ENCODE assay signal across 22 cellular contexts in the genomic region with DNA sequence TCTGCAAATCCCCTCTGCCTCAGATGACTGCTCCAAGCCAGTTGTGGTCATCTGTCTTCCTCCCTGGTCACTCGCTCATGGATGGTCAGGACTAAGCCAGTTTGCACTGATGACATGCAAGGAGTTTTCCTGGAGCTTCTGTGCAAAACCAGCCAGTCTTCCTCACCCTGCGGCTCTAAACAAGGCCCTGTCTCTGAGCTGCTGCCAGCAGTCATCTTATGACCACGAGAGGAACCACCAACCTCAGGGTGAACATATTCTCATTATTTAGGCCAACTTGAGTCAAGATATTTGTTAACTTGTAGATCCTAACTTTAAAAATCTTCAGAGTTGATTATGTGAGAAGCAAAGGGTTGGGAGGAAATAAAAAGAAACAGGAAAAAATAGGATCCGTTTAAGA.
A peak's percentile ranks its signal among the peaks of the same experiment; 100 is the strongest.
DNase-seq lines count a peak whose midpoint lies in the region; ATAC-seq and TF ChIP-seq lines count a peak whose summit lies in the region.
"Had no signal": no experiment of that assay in that cellular context is flagged by ENCODE, and none has a peak within 500 bp of the region (broad histone marks: within the 10 kb centered on the region; RNA-seq: fewer than 3 reads in every experiment).

No MANE protein-coding gene starts in this region.

- no peak overlapping the region for H3K4me3 Mint-ChIP-seq in CD4-positive, alpha-beta T cell
- peak overlapping the region in 1 of 3 donors; percentile 48 for H3K4me3 Mint-ChIP-seq in T-cell
- H3K4me3 Mint-ChIP-seq: GM23338 had no signal

- H3K27ac ChIP-seq in CD4-positive, alpha-beta T cell (ENCODE audit: low read depth, low read length) = no peak overlapping the region
- H3K27ac ChIP-seq: breast epithelium, esophagus squamous epithelium, gastrocnemius medialis, neutrophil, psoas muscle, suprapubic skin had no signal

- H3K4me1 ChIP-seq in mucosa of descending colon (ENCODE audit: low read depth) = no peaks in the 10 kb centered on the region
- H3K4me1 ChIP-seq: breast epithelium, esophagus squamous epithelium, gastrocnemius medialis, psoas muscle, suprapubic skin had no signal

- ATAC-seq in CD4-positive, alpha-beta T cell (ENCODE audit: poor library complexity) = no peak
- ATAC-seq in T-cell (replicated peaks in 1 of 4) (no peak), mucosa of descending colon (peak; percentile 23), GM21423 (IDR thresholded peaks at IDR 0.05; ENCODE audit: unreplicated experiment) (no peak), GM18505 (IDR thresholded peaks at IDR 0.05; ENCODE audit: unreplicated experiment) (no peak), HG02678 (IDR thresholded peaks at IDR 0.05; ENCODE audit: unreplicated experiment) (no peak)
- ATAC-seq: gastrocnemius medialis, GM23338, left ventricle myocardium superior, psoas muscle had no signal

- peaks cover 3% of the 10 kb centered on the region for H3K36me3 Mint-ChIP-seq in CD4-positive, alpha-beta T cell (ENCODE audit: low read depth)
- H3K36me3 Mint-ChIP-seq in T-cell = no peaks in the 10 kb centered on the region

- TF ChIP-seq POLR2A in GM18505 (IDR thresholded peaks at IDR 0.05; ENCODE audit: borderline replicate concordance, extremely low read depth, insufficient read depth, insufficient read length) = no peak

- peaks cover 86% of the 10 kb centered on the region for H3K4me1 Mint-ChIP-seq in CD4-positive, alpha-beta T cell (ENCODE audit: low read depth)
- H3K4me1 Mint-ChIP-seq in T-cell = peaks cover 55 to 81% (median 78%) of the 10 kb centered on the region in 3 donors
- H3K4me1 Mint-ChIP-seq: GM23338 had no signal

- intact Hi-C loops in CD4-positive, alpha-beta T cell (cut with DNase I, micrococcal nuclease) = no loop called here
- intact Hi-C loops in mucosa of descending colon (cut with DNase I, micrococcal nuclease) = no loop called here

- H3K9me3 ChIP-seq in CD4-positive, alpha-beta T cell (ENCODE audit: control insufficient read depth, low read length) = no peaks in the 10 kb centered on the region
- H3K9me3 ChIP-seq in mucosa of descending colon = no peaks in the 10 kb centered on the region
- H3K9me3 ChIP-seq: breast epithelium, esophagus squamous epithelium, gastrocnemius medialis, neutrophil, psoas muscle, suprapubic skin had no signal

- POLR2A ChIA-PET in CD4-positive, alpha-beta T cell (lab: Charles Lee) = no interaction called here
- POLR2A ChIA-PET in T-cell (lab: Charles Lee) = no interaction called here

- H3K4me3 ChIP-seq in mucosa of descending colon = no peak overlapping the region
- H3K4me3 ChIP-seq: breast epithelium, esophagus squamous epithelium, gastrocnemius medialis, GM23338, psoas muscle, suprapubic skin had no signal

- H3K27ac Mint-ChIP-seq in CD4-positive, alpha-beta T cell = peak overlapping the region; percentile 7
- peak overlapping the region; percentile 66 to 73 for H3K27ac Mint-ChIP-seq in T-cell
- H3K27ac Mint-ChIP-seq: GM23338 had no signal

- H3K36me3 ChIP-seq in mucosa of descending colon (ENCODE audit: low read depth) = no peaks in the 10 kb centered on the region
- H3K36me3 ChIP-seq: breast epithelium, esophagus squamous epithelium, gastrocnemius medialis, neutrophil, suprapubic skin had no signal

- TF ChIP-seq CTCF in CD4-positive, alpha-beta T cell (IDR thresholded peaks at IDR 0.05) = no peak
- TF ChIP-seq CTCF in mucosa of descending colon (IDR thresholded peaks at IDR 0.05) = no peak

- peaks cover 10% of the 10 kb centered on the region for H3K9me3 Mint-ChIP-seq in CD4-positive, alpha-beta T cell
- H3K9me3 Mint-ChIP-seq in T-cell = peaks cover 0 to 7% (median 6%) of the 10 kb centered on the region in 3 donors
- H3K9me3 Mint-ChIP-seq: GM23338 had no signal

- H3K27me3 ChIP-seq in CD4-positive, alpha-beta T cell (ENCODE audit: control insufficient read depth, insufficient read depth, low read length) = no peaks in the 10 kb centered on the region
- H3K27me3 ChIP-seq: breast epithelium, gastrocnemius medialis, neutrophil had no signal

- CTCF ChIA-PET in CD4-positive, alpha-beta T cell (lab: Charles Lee) = no interaction called here
- CTCF ChIA-PET in T-cell (lab: Charles Lee) = no interaction called here

- no peak for DNase-seq in CD4-positive, alpha-beta T cell
- DNase-seq in GDM1 (lab: John Stamatoyannopoulos, UW) (peak; percentile 9), T-cell (no peak), mucosa of descending colon (no peak)
- DNase-seq: amniotic stem cell; DMS53; esophagus squamous epithelium; gastrocnemius medialis; hippocampal formation; left ventricle myocardium superior; NCI-H1417; NCI-H2107; NK-92 treated with Interleukin-12 subunit alpha and Interleukin-12 subunit beta, amount 100 ng/mL, for 24 hours; psoas muscle; T-helper 9 cell had no signal

- no peaks in the 10 kb centered on the region for H3K27me3 Mint-ChIP-seq in CD4-positive, alpha-beta T cell
- no peaks in the 10 kb centered on the region for H3K27me3 Mint-ChIP-seq in T-cell
